Comparison of ENCODE assay signal across 10 cellular contexts in genomic region chrX:21993265-21993664, GRCh38. TPM values are rescaled to one million over a fixed set of nuclear protein-coding genes. Genes with fewer than 3 reads are reported as not detected.
DNase-seq lines count a peak whose midpoint lies in the region; ATAC-seq and TF ChIP-seq lines count a peak whose summit lies in the region.
"Had no signal": no experiment of that assay in that cellular context is flagged by ENCODE, and none has a peak within 500 bp of the region (broad histone marks: within the 10 kb centered on the region; RNA-seq: fewer than 3 reads in every experiment).

No MANE protein-coding gene starts in this region.

- TF ChIP-seq EP300 in suprapubic skin (IDR thresholded peaks at IDR 0.05) = no peak
- no peak for TF ChIP-seq EP300 in ovary (IDR thresholded peaks at IDR 0.05)

- H3K4me2 ChIP-seq in MM.1S (ENCODE audit: low read depth, low read length) = no peak overlapping the region

- H4K20me1 ChIP-seq in MM.1S (ENCODE audit: insufficient read depth, low read length) = no peaks in the 10 kb centered on the region

- no peaks in the 10 kb centered on the region for H3F3A ChIP-seq in MM.1S (ENCODE audit: insufficient read depth, low read length)

- TF ChIP-seq CTCF in suprapubic skin (IDR thresholded peaks at IDR 0.05) = no peak
- TF ChIP-seq CTCF in MM.1S (IDR thresholded peaks at IDR 0.05; ENCODE audit: low read length) = no peak
- TF ChIP-seq CTCF in ovary (IDR thresholded peaks at IDR 0.05) = no peak

- H3K4me3 Mint-ChIP-seq in T-helper 2 cell treated with Interferon-gamma antibody and Interleukin-4, amounts not matched to agents 5 μg/mL and 100 μg/mL, for 36 hours = no peak overlapping the region

- DNase-seq in left lobe of liver (ENCODE audit: low spot score) (peak; percentile 42), suprapubic skin (ENCODE audit: low spot score in 2 of 2) (no peak), MM.1S (no peak), ovary (no peak)
- no peak for DNase-seq in T-helper 2 cell treated with Interferon-gamma antibody and Interleukin-4, amounts not matched to agents 5 μg/mL and 100 μg/mL, for 36 hours (ENCODE audit: low spot score)
- DNase-seq: activated effector memory CD4-positive, alpha-beta T cell treated with anti-CD3 and anti-CD28 coated beads, Interleukin-2, amount 50 U/mL, for 16 hours; NCI-H1694 treated with DMSO at 0.1 percent for 48 hours had no signal

- TF ChIP-seq POLR2A in suprapubic skin (IDR thresholded peaks at IDR 0.05) = no peak
- no peak for TF ChIP-seq POLR2A in ovary (IDR thresholded peaks at IDR 0.05)

- no peaks in the 10 kb centered on the region for H3K9me2 ChIP-seq in MM.1S (replicated peaks; ENCODE audit: insufficient read depth, low read length)

- no peak overlapping the region for H3K4me3 ChIP-seq in suprapubic skin
- H3K4me3 ChIP-seq in MM.1S (ENCODE audit: low read length) = no peak overlapping the region
- H3K4me3 ChIP-seq in ovary = no peak overlapping the region

- H3K27me3 Mint-ChIP-seq in T-helper 2 cell treated with Interferon-gamma antibody and Interleukin-4, amounts not matched to agents 5 μg/mL and 100 μg/mL, for 36 hours (ENCODE audit: low read depth) = no peaks in the 10 kb centered on the region

- H3K9me3 ChIP-seq in suprapubic skin (no peaks in the 10 kb centered on the region), MM.1S (replicated peaks; ENCODE audit: insufficient read depth, low read length) (no peaks in the 10 kb centered on the region), ovary (no peaks in the 10 kb centered on the region)

- H3K79me2 ChIP-seq in MM.1S (ENCODE audit: low read length) = no peaks in the 10 kb centered on the region

- no peak overlapping the region for H3K9ac ChIP-seq in MM.1S (ENCODE audit: low read length)

- H2AFZ ChIP-seq in MM.1S (ENCODE audit: low read length) = no peak overlapping the region

- H3K27ac ChIP-seq in suprapubic skin = no peak overlapping the region
- H3K27ac ChIP-seq in MM.1S (ENCODE audit: low read length) = no peak overlapping the region
- H3K27ac ChIP-seq in ovary = no peak overlapping the region

- H3K4me1 Mint-ChIP-seq in T-helper 2 cell treated with Interferon-gamma antibody and Interleukin-4, amounts not matched to agents 5 μg/mL and 100 μg/mL, for 36 hours (ENCODE audit: low read depth) = peaks cover 9% of the 10 kb centered on the region

- H3K4me1 ChIP-seq in suprapubic skin = no peaks in the 10 kb centered on the region
- no peaks in the 10 kb centered on the region for H3K4me1 ChIP-seq in MM.1S (ENCODE audit: low read length)
- no peaks in the 10 kb centered on the region for H3K4me1 ChIP-seq in ovary (ENCODE audit: insufficient read depth)

- H3K36me3 Mint-ChIP-seq in T-helper 2 cell treated with Interferon-gamma antibody and Interleukin-4, amounts not matched to agents 5 μg/mL and 100 μg/mL, for 36 hours (ENCODE audit: low read depth) = peaks cover 28% of the 10 kb centered on the region

- H3K27ac Mint-ChIP-seq in T-helper 2 cell treated with Interferon-gamma antibody and Interleukin-4, amounts not matched to agents 5 μg/mL and 100 μg/mL, for 36 hours = no peak overlapping the region

- H3K9me3 Mint-ChIP-seq in T-helper 2 cell treated with Interferon-gamma antibody and Interleukin-4, amounts not matched to agents 5 μg/mL and 100 μg/mL, for 36 hours = no peaks in the 10 kb centered on the region

- no peaks in the 10 kb centered on the region for H3K36me3 ChIP-seq in suprapubic skin
- no peaks in the 10 kb centered on the region for H3K36me3 ChIP-seq in MM.1S (replicated peaks; ENCODE audit: insufficient read depth, low read length)
- H3K36me3 ChIP-seq in ovary = no peaks in the 10 kb centered on the region

- intact Hi-C loops in ovary (cut with DNase I) = no loop called here

- WGBS in suprapubic skin = 82% methylated on average over 8 of the region's 8 CpGs
- 64 to 78% (median 68%) methylated on average over 8 of the region's 8 CpGs for WGBS in ovary, 3 donors

- no peaks in the 10 kb centered on the region for H3K27me3 ChIP-seq in suprapubic skin
- no peaks in the 10 kb centered on the region for H3K27me3 ChIP-seq in MM.1S (replicated peaks; ENCODE audit: insufficient read depth, low read length)
- no peaks in the 10 kb centered on the region for H3K27me3 ChIP-seq in ovary

- ATAC-seq in GM18508 (IDR thresholded peaks at IDR 0.05; ENCODE audit: insufficient read depth, unreplicated experiment) (peak; percentile 82), GM21717 (IDR thresholded peaks at IDR 0.05; ENCODE audit: unreplicated experiment) (peak; percentile 83), HG03571 (IDR thresholded peaks at IDR 0.05; ENCODE audit: unreplicated experiment) (peak; percentile 75), left lobe of liver (peak; percentile 24)

RNA-seq across cellular contexts. Expression of gene PHEX, which starts 38.9 kb away (rescaled TPM):
- not detected for total RNA-seq in left lobe of liver
- under 1 TPM in 3 of 4 donors, not detected in 1; 0.21 to 0.32 (median 0.30) TPM for total RNA-seq in suprapubic skin
- 1 to 10 TPM in 3 of 7 donors, under 1 TPM in 4; 0.46 to 4.4 (median 0.94) TPM for total RNA-seq in ovary
- 10 to 100 TPM in 1 of 2 donors, 1 to 10 TPM in 1; 5.9 to 18.9 TPM for polyA plus RNA-seq in ovary

RNA-seq across cellular contexts. Expression of gene SMS, which starts 52.8 kb away (rescaled TPM):
- total RNA-seq in left lobe of liver = 17.8 TPM
- total RNA-seq in suprapubic skin = 10 to 100 TPM; 19.0 to 27.3 (median 26.3) TPM
- 100 to 1,000 TPM in 2 of 7 donors, 10 to 100 TPM in 5; 52.8 to 123 (median 76.4) TPM for total RNA-seq in ovary
- 100 to 1,000 TPM; 147 to 204 TPM for polyA plus RNA-seq in ovary

Comparison
In these comparisons a context has a peak if more than half of its experiments do, and no peak if none do; other contexts are left out.
1. ATAC-seq: peak in every context shown above with its lines; median percentile 83 in GM21717; 82 in GM18508; 75 in HG03571; 24 in left lobe of liver.